Comparison of ENCODE assay signal across 18 cellular contexts in the genomic region with DNA sequence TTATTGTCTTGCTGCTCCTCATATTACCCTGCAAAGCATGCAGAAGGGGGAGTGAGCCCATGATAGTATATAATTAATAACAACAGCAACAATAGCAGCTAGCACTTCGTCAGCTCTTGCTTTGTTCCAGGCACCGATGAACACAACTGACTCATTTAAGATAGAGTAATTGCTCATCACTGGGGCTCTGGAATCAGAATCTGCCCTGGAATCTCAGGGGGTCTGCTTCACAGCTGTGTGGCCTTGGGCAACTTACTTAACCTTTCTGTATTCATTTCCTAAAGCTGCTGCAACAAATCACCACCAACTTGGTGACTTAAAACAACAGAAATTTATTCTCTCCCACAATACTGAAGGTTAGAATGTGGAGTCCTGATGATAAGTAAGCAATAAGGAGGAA.
"Had no signal": no experiment of that assay in that cellular context is flagged by ENCODE, and none has a peak within 500 bp of the region (broad histone marks: within the 10 kb centered on the region; RNA-seq: fewer than 3 reads in every experiment).

No MANE protein-coding gene starts in this region.

- DNase-seq: cortex of kidney; effector memory CD8-positive, alpha-beta T cell; gastrocnemius medialis; head of caudate nucleus; mesenchymal stem cell; midbrain; naive thymus-derived CD4-positive, alpha-beta T cell; right lobe of liver; small intestine; stimulated activated CD4-positive, alpha-beta T cell treated with anti-CD3 and anti-CD28 coated beads, Interleukin-15, amount 100 ng/mL, for 24 hours; stimulated activated CD4-positive, alpha-beta T cell treated with anti-CD3 and anti-CD28 coated beads, Interleukin-2, amount 100 ng/mL, for 48 hours; stimulated activated naive B cell treated with anti-CD40 and anti-IgM and Interleukin-4, amounts not matched to agents 10 μg/mL and 1 μg/mL and 100 μg/mL, for 72 hours; transverse colon; upper lobe of right lung; uterus had no signal

- H3K4me3 ChIP-seq: gastrocnemius medialis, neural progenitor cell, right lobe of liver, transverse colon, upper lobe of right lung, uterus had no signal

- ATAC-seq: effector memory CD8-positive, alpha-beta T cell; gastrocnemius medialis; left lobe of liver; naive thymus-derived CD4-positive, alpha-beta T cell; right lobe of liver; stimulated activated naive B cell treated with anti-CD40 and anti-IgM and Interleukin-4, amounts not matched to agents 10 μg/mL and 1 μg/mL and 100 μg/mL, for 72 hours; upper lobe of right lung had no signal

- H3K27me3 ChIP-seq: neural progenitor cell, right lobe of liver, upper lobe of right lung, uterus had no signal

- H3K79me2 ChIP-seq: parathyroid adenoma had no signal

- H3K27ac ChIP-seq: gastrocnemius medialis, neural progenitor cell, parathyroid adenoma, right lobe of liver, transverse colon, upper lobe of right lung, uterus had no signal

- H3K36me3 ChIP-seq: gastrocnemius medialis, neural progenitor cell, right lobe of liver, transverse colon, upper lobe of right lung, uterus had no signal

- H3K4me2 ChIP-seq: neural progenitor cell had no signal

- H3K9ac ChIP-seq: neural progenitor cell, parathyroid adenoma had no signal

- H3K4me1 ChIP-seq: gastrocnemius medialis, parathyroid adenoma, right lobe of liver, transverse colon, upper lobe of right lung, uterus had no signal
